ENCODE assay signal across 8 cellular contexts in genomic region chr1:151056149-151056548, GRCh38. TPM values are rescaled to one million over a fixed set of nuclear protein-coding genes. Genes with fewer than 3 reads are reported as not detected.
DNase-seq lines count a peak whose midpoint lies in the region; ATAC-seq and TF ChIP-seq lines count a peak whose summit lies in the region.

No MANE protein-coding gene starts in this region.

- H3K27ac ChIP-seq in DND-41 (ENCODE audit: low read length) (peak overlapping the region; percentile 61), OCI-LY7 (ENCODE audit: low read depth, low read length, poor library complexity, severe bottlenecking) (no peak overlapping the region), colonic mucosa (peak overlapping the region; percentile 91)

- H3K27me3 ChIP-seq in DND-41 (ENCODE audit: insufficient read depth, low read length, poor library complexity) (no peaks in the 10 kb centered on the region), colonic mucosa (no peaks in the 10 kb centered on the region)

- no peaks in the 10 kb centered on the region for H3K27me3 Mint-ChIP-seq in progenitor cell of endocrine pancreas

- BruUV-seq in OCI-LY7 (replicated peaks; lab: Mats Ljungman, UMichigan), result no TSS peak

- intact Hi-C loops in OCI-LY7 (cut with micrococcal nuclease; ENCODE audit: unreplicated experiment) (loop anchor here (5.0 kb wide), 1 partner anchor 49 kb away; the partner anchor contains the start of genes MINDY1 and PRUNE1), colonic mucosa (cut with DNase I) (loop anchor here (5.0 kb wide), 1 partner anchor 49 kb away; the partner anchor contains the start of genes MINDY1 and PRUNE1)

- POLR2A ChIA-PET in OCI-LY7 (lab: Charles Lee) (interaction anchor here (0.6 kb wide), 1 partner anchor 10 kb away, joined by 3 read pairs; no protein-coding TSS in a partner anchor), HEK293T (lab: Yijun Ruan, JAX) (no interaction called here)

- H3K4me3 Mint-ChIP-seq in progenitor cell of endocrine pancreas (ENCODE audit: low read depth), result no peak overlapping the region

- H3K9me2 ChIP-seq in OCI-LY7 (ENCODE audit: insufficient read depth, low read length), result no peaks in the 10 kb centered on the region

- peak overlapping the region; percentile 6; the same call in 1 of the 2 replicates for H3K9ac ChIP-seq in DND-41 (ENCODE audit: low read depth, low read length)
- H3K9ac ChIP-seq in colonic mucosa (ENCODE audit: low read depth in 2 of 2, low read length in 2 of 2), result peak overlapping the region; percentile 5 to 58

- peaks cover 35% of the 10 kb centered on the region for H3K4me1 Mint-ChIP-seq in progenitor cell of endocrine pancreas (ENCODE audit: low read depth)

- H2AFZ ChIP-seq in DND-41 (ENCODE audit: low read depth, low read length), result no peak overlapping the region
- no peak overlapping the region for H2AFZ ChIP-seq in OCI-LY7 (ENCODE audit: low read length)

- H3K79me2 ChIP-seq in DND-41 (ENCODE audit: insufficient read depth, low read length), result peaks cover 56% of the 10 kb centered on the region
- peaks cover 49% of the 10 kb centered on the region for H3K79me2 ChIP-seq in OCI-LY7 (ENCODE audit: insufficient read depth, low read depth, low read length)

- H4K20me1 ChIP-seq in DND-41 (ENCODE audit: insufficient read depth, low read length), result peaks cover 25% of the 10 kb centered on the region
- peaks cover 14% of the 10 kb centered on the region; the same call in 1 of the 2 replicates for H4K20me1 ChIP-seq in OCI-LY7 (ENCODE audit: insufficient read depth, low read length)

- DNase-seq in DND-41, result no peak
- DNase-seq in OCI-LY7 (ENCODE audit: low spot score), result no peak
- DNase-seq in colonic mucosa, result peak; percentile 32
- DNase-seq in progenitor cell of endocrine pancreas (ENCODE audit: low spot score, unreplicated experiment), result no peak
- no peak for DNase-seq in HEK293T (ENCODE audit: extremely low spot score)
- DNase-seq in stimulated activated CD8-positive, alpha-beta memory T cell treated with anti-CD3 and anti-CD28 coated beads, Interleukin-4, amount 100 ng/mL, for 48 hours, result no peak
- no peak for DNase-seq in DMS79 (lab: John Stamatoyannopoulos, UW)

- H3K4me2 ChIP-seq in DND-41 (ENCODE audit: insufficient read depth, low read length), result peak overlapping the region; percentile 79; the same call in 1 of the 2 replicates
- peak overlapping the region; percentile 85; the same call in 1 of the 2 replicates for H3K4me2 ChIP-seq in OCI-LY7 (ENCODE audit: low read length)

- H3K36me3 Mint-ChIP-seq in progenitor cell of endocrine pancreas (ENCODE audit: insufficient read depth), result peaks cover 21% of the 10 kb centered on the region

- H3K27ac Mint-ChIP-seq in progenitor cell of endocrine pancreas, result peak overlapping the region; percentile 84

- TF ChIP-seq CTCF in DND-41 (IDR thresholded peaks at IDR 0.05; ENCODE audit: borderline replicate concordance, extremely low read depth, low read length, poor library complexity, severe bottlenecking) (no peak), OCI-LY7 (conservative IDR thresholded peaks at IDR 0.05; ENCODE audit: low read length) (no peak), colonic mucosa (IDR thresholded peaks at IDR 0.05) (no peak), progenitor cell of endocrine pancreas (IDR thresholded peaks at IDR 0.05; ENCODE audit: unreplicated experiment) (no peak)

- H3K9me3 Mint-ChIP-seq in progenitor cell of endocrine pancreas (ENCODE audit: low read depth), result no peaks in the 10 kb centered on the region

- no peaks in the 10 kb centered on the region for H3K9me3 ChIP-seq in DND-41 (ENCODE audit: insufficient read depth, low read length, severe bottlenecking)
- no peaks in the 10 kb centered on the region for H3K9me3 ChIP-seq in OCI-LY7 (ENCODE audit: low read length)
- no peaks in the 10 kb centered on the region for H3K9me3 ChIP-seq in colonic mucosa

- ATAC-seq in DND-41 (ENCODE audit: insufficient read depth, low read depth) (no peak), GM21360 (IDR thresholded peaks at IDR 0.05; ENCODE audit: unreplicated experiment) (no peak)

- no peak overlapping the region for H3K4me3 ChIP-seq in DND-41 (ENCODE audit: low read depth in 1 of 2, low read length in 2 of 2)
- H3K4me3 ChIP-seq in OCI-LY7 (ENCODE audit: low read depth, low read length, poor library complexity, severe bottlenecking), result no peak overlapping the region
- H3K4me3 ChIP-seq in colonic mucosa, result peak overlapping the region; percentile 1

- peaks cover 64% of the 10 kb centered on the region for H3K36me3 ChIP-seq in DND-41 (ENCODE audit: insufficient read depth, low read length)
- H3K36me3 ChIP-seq in OCI-LY7 (ENCODE audit: insufficient read depth, low read length), result peaks cover 71% of the 10 kb centered on the region
- H3K36me3 ChIP-seq in colonic mucosa, result peaks cover 34% of the 10 kb centered on the region

- CTCF ChIA-PET in OCI-LY7 (lab: Charles Lee; ENCODE audit: unreplicated experiment) (no interaction called here), HEK293T (lab: Yijun Ruan, JAX) (no interaction called here)

- H3K4me1 ChIP-seq in DND-41 (ENCODE audit: insufficient read depth, low read length), result peaks cover 39% of the 10 kb centered on the region
- peaks cover 28% of the 10 kb centered on the region for H3K4me1 ChIP-seq in OCI-LY7 (ENCODE audit: insufficient read depth, low read length, poor library complexity, severe bottlenecking)
- H3K4me1 ChIP-seq in colonic mucosa, result peaks cover 7% of the 10 kb centered on the region

TF ChIP-seq in HEK293T, 16 proteins besides CTCF, POLR2A, EP300 and RAD21:
- TF ChIP-seq SUZ12 (IDR thresholded peaks at IDR 0.05) (no peak), L3MBTL2 (conservative IDR thresholded peaks at IDR 0.05) (no peak), FOXA1 (IDR thresholded peaks at IDR 0.05) (no peak), FOXM1 (IDR thresholded peaks at IDR 0.05; ENCODE audit: borderline replicate concordance) (no peak), CTBP1 (IDR thresholded peaks at IDR 0.05; ENCODE audit: borderline replicate concordance) (no peak), SP1 (IDR thresholded peaks at IDR 0.05) (no peak), FOXK2 (IDR thresholded peaks at IDR 0.05) (no peak), LEF1 (IDR thresholded peaks at IDR 0.05; ENCODE audit: borderline replicate concordance) (no peak), TARDBP (IDR thresholded peaks at IDR 0.05) (no peak), ZNF384 (IDR thresholded peaks at IDR 0.05) (no peak)

RNA-seq across cellular contexts. Expression of gene CDC42SE1, which starts 3.3 kb away (rescaled TPM):
- total RNA-seq in OCI-LY7 (2014; rRNA removed; shearing (Covaris generic)), result 44.1 and 48.2 TPM in 2 replicates
- total RNA-seq in OCI-LY7 (2022) (59.5 and 63.3 TPM in 2 replicates), colonic mucosa (10 to 100 TPM; 57.9 to 66.8 TPM), progenitor cell of endocrine pancreas (101 and 105 TPM in 2 replicates)

RNA-seq across cellular contexts. Expression of gene MLLT11, which starts 4.0 kb away (rescaled TPM):
- 4.2 and 4.7 TPM in 2 replicates for total RNA-seq in OCI-LY7 (2014; rRNA removed; shearing (Covaris generic))
- 4.7 and 4.8 TPM in 2 replicates for total RNA-seq in OCI-LY7 (2022)
- total RNA-seq in colonic mucosa, result 1 to 10 TPM in 1 of 2 donors, under 1 TPM in 1; 0.42 to 1.3 TPM
- total RNA-seq in progenitor cell of endocrine pancreas, result 29.5 and 30.0 TPM in 2 replicates

RNA-seq across cellular contexts. Expression of gene C1orf56, which starts 8.6 kb away (rescaled TPM):
- total RNA-seq in OCI-LY7 (2014; rRNA removed; shearing (Covaris generic)), result 0.54 TPM in 1 of 2 replicates, not detected in the other
- total RNA-seq in OCI-LY7 (2022) (0.25 TPM in 1 of 2 replicates, not detected in the other), colonic mucosa (1 to 10 TPM; 2.6 to 3.2 TPM), progenitor cell of endocrine pancreas (4.5 and 7.0 TPM in 2 replicates)

RNA-seq across cellular contexts. Expression of gene GABPB2, which starts 14.4 kb away (rescaled TPM):
- total RNA-seq in OCI-LY7 (2014; rRNA removed; shearing (Covaris generic)), result 14.7 and 17.2 TPM in 2 replicates
- 18.2 and 20.0 TPM in 2 replicates for total RNA-seq in OCI-LY7 (2022)
- total RNA-seq in colonic mucosa, result 10 to 100 TPM; 13.1 to 15.2 TPM
- total RNA-seq in progenitor cell of endocrine pancreas, result 12.4 and 12.7 TPM in 2 replicates

RNA-seq across cellular contexts. Expression of gene BNIPL, which starts 19.8 kb away (rescaled TPM):
- 1.6 and 2.1 TPM in 2 replicates for total RNA-seq in OCI-LY7 (2014; rRNA removed; shearing (Covaris generic))
- total RNA-seq in OCI-LY7 (2022) (0.74 and 3.2 TPM in 2 replicates), colonic mucosa (1 to 10 TPM in 1 of 2 donors, under 1 TPM in 1; 0.69 to 1.9 TPM), progenitor cell of endocrine pancreas (0.91 and 0.93 TPM in 2 replicates)
